Comparison of ENCODE assay signal across 27 cellular contexts in genomic region chr14:55267816-55268215, GRCh38. TPM values are rescaled to one million over a fixed set of nuclear protein-coding genes. Genes with fewer than 3 reads are reported as not detected.
DNase-seq lines count a peak whose midpoint lies in the region; ATAC-seq and TF ChIP-seq lines count a peak whose summit lies in the region.
"Had no signal": no experiment of that assay in that cellular context is flagged by ENCODE, and none has a peak within 500 bp of the region (broad histone marks: within the 10 kb centered on the region; RNA-seq: fewer than 3 reads in every experiment).

No MANE protein-coding gene starts in this region.

- no peaks in the 10 kb centered on the region for H3K36me3 ChIP-seq in PC-3 (ENCODE audit: low read depth, low read length)
- H3K36me3 ChIP-seq in psoas muscle (ENCODE audit: insufficient read depth in 1 of 2, low read depth in 1 of 2), result no peaks in the 10 kb centered on the region
- H3K36me3 ChIP-seq: breast epithelium, HAP-1, lower lobe of right lung, neutrophil, spleen, transverse colon had no signal

- no peak overlapping the region for H3K27ac Mint-ChIP-seq in natural killer cell treated with Interleukin-12 subunit alpha and Interleukin-12 subunit beta and Interleukin-15 and Interleukin-18, amount 100 ng/mL, for 72 hours
- H3K27ac Mint-ChIP-seq: activated CD4-positive, alpha-beta memory T cell treated with anti-CD3 and anti-CD28 coated beads for 36 hours; activated naive CD8-positive, alpha-beta T cell treated with anti-CD3 and anti-CD28 coated beads, Interleukin-2, amount 50 U/mL, for 24 hours; immature natural killer cell had no signal

- H3K27me3 ChIP-seq in PC-3 (ENCODE audit: low read length) (no peaks in the 10 kb centered on the region), psoas muscle (ENCODE audit: insufficient read depth in 3 of 3, low read length in 2 of 3) (no peaks in the 10 kb centered on the region)
- H3K27me3 ChIP-seq: breast epithelium, neutrophil, spleen, transverse colon had no signal

- peaks cover 13% of the 10 kb centered on the region for H3K79me2 ChIP-seq in PC-3 (ENCODE audit: low read length)

- peaks cover 7 to 10% of the 10 kb centered on the region in 2 donors for H3K4me1 Mint-ChIP-seq in natural killer cell treated with Interleukin-12 subunit alpha and Interleukin-12 subunit beta and Interleukin-15 and Interleukin-18, amount 100 ng/mL, for 72 hours (ENCODE audit: low read depth in 2 of 2)

- H3K4me3 Mint-ChIP-seq in natural killer cell treated with Interleukin-12 subunit alpha and Interleukin-12 subunit beta and Interleukin-15 and Interleukin-18, amount 100 ng/mL, for 72 hours, result no peak overlapping the region
- H3K4me3 Mint-ChIP-seq: activated CD4-positive, alpha-beta memory T cell treated with anti-CD3 and anti-CD28 coated beads for 36 hours; activated naive CD8-positive, alpha-beta T cell treated with anti-CD3 and anti-CD28 coated beads, Interleukin-2, amount 50 U/mL, for 24 hours; CD14-positive monocyte; immature natural killer cell had no signal

- TF ChIP-seq CTCF in AG10803 (conservative IDR thresholded peaks at IDR 0.05; ENCODE audit: low read length), result no peak
- no peak for TF ChIP-seq CTCF in PC-3 (conservative IDR thresholded peaks at IDR 0.05; ENCODE audit: low read depth, low read length)
- no peak for TF ChIP-seq CTCF in fibroblast of villous mesenchyme (IDR thresholded peaks at IDR 0.05; ENCODE audit: insufficient read depth, low read depth, low read length)
- no peak for TF ChIP-seq CTCF in retinal pigment epithelial cell (conservative IDR thresholded peaks at IDR 0.05; ENCODE audit: low read depth, low read length)
- no peak for TF ChIP-seq CTCF in psoas muscle (IDR thresholded peaks at IDR 0.05)

- no TSS peak for BruUV-seq in PC-3 (replicated peaks; lab: Mats Ljungman, UMichigan)

- POLR2A ChIA-PET in PC-3 (lab: Charles Lee; ENCODE audit: unreplicated experiment), result no interaction called here

- H3K27ac ChIP-seq in PC-3 (ENCODE audit: low read length), result no peak overlapping the region
- H3K27ac ChIP-seq in psoas muscle, result no peak overlapping the region
- H3K27ac ChIP-seq: breast epithelium, lower lobe of right lung, neutrophil, spleen, transverse colon had no signal

- peaks cover 10% of the 10 kb centered on the region for H4K20me1 ChIP-seq in PC-3 (ENCODE audit: low read length)

- H3K9me3 ChIP-seq in PC-3 (ENCODE audit: low read length) (no peaks in the 10 kb centered on the region), psoas muscle (no peaks in the 10 kb centered on the region)
- H3K9me3 ChIP-seq: breast epithelium, HAP-1, lower lobe of right lung, neutrophil, transverse colon had no signal

- peak; percentile 56 for DNase-seq in AG10803 (ENCODE audit: low read depth)
- no peak for DNase-seq in PC-3
- peak; percentile 11 for DNase-seq in fibroblast of villous mesenchyme (ENCODE audit: low read depth)
- peak; percentile 70 for DNase-seq in retinal pigment epithelial cell (ENCODE audit: low read depth)
- DNase-seq in NCI-H2196 treated with DMSO at 0.1 percent for 48 hours (lab: John Stamatoyannopoulos, UW; ENCODE audit: unreplicated experiment), result no peak
- no peak for DNase-seq in natural killer cell treated with Interleukin-12 subunit alpha and Interleukin-12 subunit beta and Interleukin-15 and Interleukin-18, amount 100 ng/mL, for 72 hours (ENCODE audit: low spot score)
- no peak for DNase-seq in psoas muscle
- DNase-seq: activated CD4-positive, alpha-beta memory T cell treated with anti-CD3 and anti-CD28 coated beads for 36 hours; activated effector memory CD4-positive, alpha-beta T cell treated with anti-CD3 and anti-CD28 coated beads, Interleukin-2, amount 50 U/mL, for 16 hours; activated naive CD8-positive, alpha-beta T cell treated with anti-CD3 and anti-CD28 coated beads, Interleukin-2, amount 50 U/mL, for 24 hours; dermis blood vessel endothelial cell; immature natural killer cell; Kasumi-1; lower lobe of right lung; NCI-H1048; NCI-H187 treated with DMSO at 0.1 percent for 48 hours; NCI-H2227 treated with DMSO at 0.1 percent for 48 hours; NCI-H748 treated with DMSO at 0.1 percent for 48 hours; spleen; stimulated activated CD4-positive, alpha-beta T cell treated with anti-CD3 and anti-CD28 coated beads, Interleukin-4, amount 100 ng/mL, for 1 hour; stimulated activated naive CD4-positive, alpha-beta T cell; transverse colon had no signal

- no peak overlapping the region for H3K4me2 ChIP-seq in PC-3 (ENCODE audit: low read length)

- H3K9me3 Mint-ChIP-seq in natural killer cell treated with Interleukin-12 subunit alpha and Interleukin-12 subunit beta and Interleukin-15 and Interleukin-18, amount 100 ng/mL, for 72 hours, result no peaks in the 10 kb centered on the region
- H3K9me3 Mint-ChIP-seq: activated CD4-positive, alpha-beta memory T cell treated with anti-CD3 and anti-CD28 coated beads for 36 hours; activated naive CD8-positive, alpha-beta T cell treated with anti-CD3 and anti-CD28 coated beads, Interleukin-2, amount 50 U/mL, for 24 hours; immature natural killer cell had no signal

- no peaks in the 10 kb centered on the region for H3K36me3 Mint-ChIP-seq in natural killer cell treated with Interleukin-12 subunit alpha and Interleukin-12 subunit beta and Interleukin-15 and Interleukin-18, amount 100 ng/mL, for 72 hours
- H3K36me3 Mint-ChIP-seq: activated CD4-positive, alpha-beta memory T cell treated with anti-CD3 and anti-CD28 coated beads for 36 hours had no signal

- peaks cover 0 to 13% of the 10 kb centered on the region in 2 donors for H3K27me3 Mint-ChIP-seq in natural killer cell treated with Interleukin-12 subunit alpha and Interleukin-12 subunit beta and Interleukin-15 and Interleukin-18, amount 100 ng/mL, for 72 hours
- H3K27me3 Mint-ChIP-seq: activated naive CD8-positive, alpha-beta T cell treated with anti-CD3 and anti-CD28 coated beads, Interleukin-2, amount 50 U/mL, for 24 hours had no signal

- CTCF ChIA-PET in PC-3 (lab: Charles Lee), result no interaction called here

- H3F3A ChIP-seq in PC-3 (ENCODE audit: low read length, unreplicated experiment), result no peaks in the 10 kb centered on the region

- H3K4me1 ChIP-seq in PC-3 (ENCODE audit: insufficient read depth, low read length) (peaks cover 12% of the 10 kb centered on the region), psoas muscle (no peaks in the 10 kb centered on the region)
- H3K4me1 ChIP-seq: breast epithelium had no signal

- H3K9ac ChIP-seq in PC-3 (ENCODE audit: low read length), result no peak overlapping the region

- no peak overlapping the region for H3K4me3 ChIP-seq in AG10803 (ENCODE audit: low read length)
- H3K4me3 ChIP-seq in PC-3 (ENCODE audit: low read length), result no peak overlapping the region
- no peak overlapping the region for H3K4me3 ChIP-seq in fibroblast of villous mesenchyme (ENCODE audit: low read depth, low read length)
- H3K4me3 ChIP-seq in retinal pigment epithelial cell (ENCODE audit: low read length), result peak overlapping the region; percentile 7
- no peak overlapping the region for H3K4me3 ChIP-seq in psoas muscle
- H3K4me3 ChIP-seq: breast epithelium, HAP-1, lower lobe of right lung, spleen, transverse colon had no signal

- H2AFZ ChIP-seq in PC-3 (ENCODE audit: low read length), result peak overlapping the region; percentile 6; the same call in 1 of the 2 replicates

- ATAC-seq in PC-3, result no peak
- ATAC-seq in HG03521 (IDR thresholded peaks at IDR 0.05; ENCODE audit: unreplicated experiment), result no peak
- no peak for ATAC-seq in natural killer cell treated with Interleukin-12 subunit alpha and Interleukin-12 subunit beta and Interleukin-15 and Interleukin-18, amount 100 ng/mL, for 72 hours
- ATAC-seq in psoas muscle, result no peak
- ATAC-seq: activated naive CD8-positive, alpha-beta T cell treated with anti-CD3 and anti-CD28 coated beads, Interleukin-2, amount 50 U/mL, for 24 hours; lower lobe of right lung had no signal

- intact Hi-C loops in PC-3 (cut with micrococcal nuclease), result no loop called here
- intact Hi-C loops in psoas muscle (cut with DNase I), result no loop called here

- WGBS in psoas muscle, 3 donors, result 63 to 68% (median 64%) methylated on average over 3 of the region's 3 CpGs

- H3K9me2 ChIP-seq in PC-3 (replicated peaks; ENCODE audit: low read length), result no peaks in the 10 kb centered on the region

RNA-seq across cellular contexts. Expression of gene FBXO34, which starts 3.4 kb away (rescaled TPM):
- total RNA-seq in PC-3 (2014; rRNA removed) (33.6 and 35.9 TPM in 2 replicates), fibroblast of villous mesenchyme (24.2 and 28.9 TPM in 2 replicates), psoas muscle (10 to 100 TPM; 22.6 to 57.4 (median 31.0) TPM)
- total RNA-seq in natural killer cell treated with Interleukin-12 subunit alpha and Interleukin-12 subunit beta and Interleukin-15 and Interleukin-18, amount 100 ng/mL, for 72 hours, result 10 to 100 TPM; 18.7 to 26.1 TPM
- polyA plus RNA-seq in psoas muscle, result 10 to 100 TPM in 2 of 3 donors, 1 to 10 TPM in 1; 6.1 to 25.8 (median 23.3) TPM

Comparison
In these comparisons a context has a peak if more than half of its experiments do, and no peak if none do; other contexts are left out.
1. DNase-seq: peak in AG10803 (single experiment), fibroblast of villous mesenchyme (single experiment) and retinal pigment epithelial cell (single experiment); none in PC-3 (single experiment), NCI-H2196 treated with DMSO at 0.1 percent for 48 hours (single experiment), natural killer cell treated with Interleukin-12 subunit alpha and Interleukin-12 subunit beta and Interleukin-15 and Interleukin-18, amount 100 ng/mL, for 72 hours (single experiment) and psoas muscle (0 of 2).